Comparison of ENCODE assay signal across 6 cellular contexts in genomic region chr19:42557386-42557871, GRCh38. TPM values are rescaled to one million over a fixed set of nuclear protein-coding genes. Genes with fewer than 3 reads are reported as not detected.
"Had no signal": no experiment of that assay in that cellular context is flagged by ENCODE, and none has a peak within 500 bp of the region (broad histone marks: within the 10 kb centered on the region; RNA-seq: fewer than 3 reads in every experiment).

No MANE protein-coding gene starts in this region.

RNA-seq across cellular contexts. Expression of gene CEACAM1, which starts 29.1 kb away (rescaled TPM):
- total RNA-seq: SJSA1 had no signal

RNA-seq across cellular contexts. Expression of gene CEACAM8, which starts 37.3 kb away (rescaled TPM):
- total RNA-seq: M059J, PC-3, Peyer's patch, Right ventricle myocardium superior, SJSA1 had no signal
- polyA plus RNA-seq: SK-N-SH had no signal
